Comparison of ENCODE assay signal across 8 cellular contexts in genomic region chr19:45691516-45692186, GRCh38.
DNase-seq lines count a peak whose midpoint lies in the region; ATAC-seq and TF ChIP-seq lines count a peak whose summit lies in the region.

Gene SNRPD2 (minus strand): TSS chr19:45691953. CDS start chr19:45691888, 65 bp downstream.

- in situ Hi-C loops in GM18951 (cut with MboI; ENCODE audit: low sequenced_read_pairs, unreplicated experiment): no loop called here

- DNase-seq in AG10803 (ENCODE audit: low read depth): peak; percentile 93
- peak; percentile 96 to 98 for DNase-seq in NCI-H446 (lab: John Stamatoyannopoulos, UW)
- peak; percentile 91 for DNase-seq in activated CD4-positive, CD25-positive, alpha-beta regulatory T cell treated with anti-CD3 and anti-CD28 coated beads, Interleukin-2, amount 50 U/mL, for 16 hours (ENCODE audit: low read depth, low spot score)
- DNase-seq in choroid plexus epithelial cell (ENCODE audit: low read depth): peak; percentile 97
- peak; percentile 95 for DNase-seq in kidney glomerular epithelial cell (lab: John Stamatoyannopoulos, UW)
- peak; percentile 89 to 91 for DNase-seq in stimulated activated CD4-positive, alpha-beta T cell treated with anti-CD3 and anti-CD28 coated beads, Interleukin-15, amount 100 ng/mL, for 48 hours (ENCODE audit: low read depth in 2 of 2)

- H3K4me3 ChIP-seq in AG10803 (ENCODE audit: low read length): peak within 1 kb of the TSS; percentile 91
- peak within 1 kb of the TSS; percentile 78 for H3K4me3 ChIP-seq in choroid plexus epithelial cell (ENCODE audit: low read depth, low read length)

- no peak for TF ChIP-seq CTCF in AG10803 (conservative IDR thresholded peaks at IDR 0.05; ENCODE audit: low read length)
- no peak for TF ChIP-seq CTCF in choroid plexus epithelial cell (conservative IDR thresholded peaks at IDR 0.05; ENCODE audit: low read depth, low read length)

- ATAC-seq in HG03175 (IDR thresholded peaks at IDR 0.05; ENCODE audit: unreplicated experiment): peak; percentile 55

- peak; percentile 93 for TF ChIP-seq POLR2A in GM18951 (IDR thresholded peaks at IDR 0.05; ENCODE audit: extremely low read depth, insufficient read depth, insufficient read length)

Comparison
In these comparisons a context has a peak if more than half of its experiments do, and no peak if none do; other contexts are left out.
1. Peak in every context shown above with its lines: DNase-seq, ATAC-seq and H3K4me3 ChIP-seq.